Comparison of ENCODE assay signal across 1 cellular context in the genomic region with DNA sequence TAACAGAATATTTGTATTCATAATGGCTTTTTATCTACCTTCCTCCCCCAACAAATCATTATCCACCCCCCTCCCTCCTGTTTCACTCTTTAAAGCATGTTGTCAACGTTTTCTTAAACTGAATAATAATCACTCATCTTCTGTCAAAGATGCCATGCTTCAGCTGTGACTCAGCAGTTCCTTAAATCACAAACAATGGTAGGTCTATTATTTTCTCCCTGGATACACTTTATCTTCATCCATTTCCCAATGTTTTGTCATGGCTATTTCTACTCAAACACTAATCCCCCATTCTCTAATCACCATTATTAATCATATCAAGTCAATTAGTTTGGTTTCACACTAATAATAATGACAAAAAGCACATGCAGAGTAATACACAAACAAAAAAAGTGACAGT.
TF ChIP-seq lines count a peak whose summit lies in the region.

No MANE protein-coding gene starts in this region.

TF ChIP-seq in K562, 482 proteins besides CTCF, POLR2A, EP300 and RAD21:
- TF ChIP-seq MAFF (IDR thresholded peaks at IDR 0.05; ENCODE audit: low read length) (peak; percentile 20; the same call in 1 of the 2 replicates), MCM5 (IDR thresholded peaks at IDR 0.05; ENCODE audit: low read depth) (no peak), SRSF3 (IDR thresholded peaks at IDR 0.05; ENCODE audit: insufficient read depth, low read length) (no peak), MEIS2 (IDR thresholded peaks at IDR 0.05; ENCODE audit: partially characterized antibody) (peak; percentile 71), TSC22D4 (tag; IDR thresholded peaks at IDR 0.05) (no peak), NFE2L1 (tag; IDR thresholded peaks at IDR 0.05; ENCODE audit: borderline replicate concordance, low read depth) (peak; percentile 37; the same call in 1 of the 2 replicates), ZNF316 (IDR thresholded peaks at IDR 0.05) (peak; percentile 38; the same call in 1 of the 2 replicates), ZKSCAN8 (CRISPR knock-in tag; IDR thresholded peaks at IDR 0.05) (no peak), EZH2 (IDR thresholded peaks at IDR 0.05; ENCODE audit: borderline replicate concordance, low read depth, low read length) (no peak), NCOA4 (IDR thresholded peaks at IDR 0.05; ENCODE audit: partially characterized antibody) (no peak), ATF1 (CRISPR knock-in tag; IDR thresholded peaks at IDR 0.05) (no peak), ATF1 (tag; IDR thresholded peaks at IDR 0.05) (no peak), GTF2A2 (tag; IDR thresholded peaks at IDR 0.05) (no peak), MAFG (tag; conservative IDR thresholded peaks at IDR 0.05) (peak; percentile 60), NFE2 (IDR thresholded peaks at IDR 0.05; ENCODE audit: low read depth) (peak; percentile 61), HOXB6 (CRISPR knock-in tag; IDR thresholded peaks at IDR 0.05; ENCODE audit: borderline replicate concordance) (no peak), ZKSCAN3 (CRISPR knock-in tag; IDR thresholded peaks at IDR 0.05) (no peak), ZNF384 (IDR thresholded peaks at IDR 0.05; ENCODE audit: low read depth, low read length) (no peak), ZEB2 (IDR thresholded peaks at IDR 0.05) (no peak)
- TF ChIP-seq, protein P1, sequence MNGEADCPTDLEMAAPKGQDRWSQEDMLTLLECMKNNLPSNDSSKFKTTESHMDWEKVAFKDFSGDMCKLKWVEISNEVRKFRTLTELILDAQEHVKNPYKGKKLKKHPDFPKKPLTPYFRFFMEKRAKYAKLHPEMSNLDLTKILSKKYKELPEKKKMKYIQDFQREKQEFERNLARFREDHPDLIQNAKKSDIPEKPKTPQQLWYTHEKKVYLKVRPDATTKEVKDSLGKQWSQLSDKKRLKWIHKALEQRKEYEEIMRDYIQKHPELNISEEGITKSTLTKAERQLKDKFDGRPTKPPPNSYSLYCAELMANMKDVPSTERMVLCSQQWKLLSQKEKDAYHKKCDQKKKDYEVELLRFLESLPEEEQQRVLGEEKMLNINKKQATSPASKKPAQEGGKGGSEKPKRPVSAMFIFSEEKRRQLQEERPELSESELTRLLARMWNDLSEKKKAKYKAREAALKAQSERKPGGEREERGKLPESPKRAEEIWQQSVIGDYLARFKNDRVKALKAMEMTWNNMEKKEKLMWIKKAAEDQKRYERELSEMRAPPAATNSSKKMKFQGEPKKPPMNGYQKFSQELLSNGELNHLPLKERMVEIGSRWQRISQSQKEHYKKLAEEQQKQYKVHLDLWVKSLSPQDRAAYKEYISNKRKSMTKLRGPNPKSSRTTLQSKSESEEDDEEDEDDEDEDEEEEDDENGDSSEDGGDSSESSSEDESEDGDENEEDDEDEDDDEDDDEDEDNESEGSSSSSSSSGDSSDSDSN (IDR thresholded peaks at IDR 0.05; ENCODE audit: borderline replicate concordance in 1 of 2, low read depth in 2 of 2, low read length in 2 of 2): no peak
- TF ChIP-seq, protein P2, sequence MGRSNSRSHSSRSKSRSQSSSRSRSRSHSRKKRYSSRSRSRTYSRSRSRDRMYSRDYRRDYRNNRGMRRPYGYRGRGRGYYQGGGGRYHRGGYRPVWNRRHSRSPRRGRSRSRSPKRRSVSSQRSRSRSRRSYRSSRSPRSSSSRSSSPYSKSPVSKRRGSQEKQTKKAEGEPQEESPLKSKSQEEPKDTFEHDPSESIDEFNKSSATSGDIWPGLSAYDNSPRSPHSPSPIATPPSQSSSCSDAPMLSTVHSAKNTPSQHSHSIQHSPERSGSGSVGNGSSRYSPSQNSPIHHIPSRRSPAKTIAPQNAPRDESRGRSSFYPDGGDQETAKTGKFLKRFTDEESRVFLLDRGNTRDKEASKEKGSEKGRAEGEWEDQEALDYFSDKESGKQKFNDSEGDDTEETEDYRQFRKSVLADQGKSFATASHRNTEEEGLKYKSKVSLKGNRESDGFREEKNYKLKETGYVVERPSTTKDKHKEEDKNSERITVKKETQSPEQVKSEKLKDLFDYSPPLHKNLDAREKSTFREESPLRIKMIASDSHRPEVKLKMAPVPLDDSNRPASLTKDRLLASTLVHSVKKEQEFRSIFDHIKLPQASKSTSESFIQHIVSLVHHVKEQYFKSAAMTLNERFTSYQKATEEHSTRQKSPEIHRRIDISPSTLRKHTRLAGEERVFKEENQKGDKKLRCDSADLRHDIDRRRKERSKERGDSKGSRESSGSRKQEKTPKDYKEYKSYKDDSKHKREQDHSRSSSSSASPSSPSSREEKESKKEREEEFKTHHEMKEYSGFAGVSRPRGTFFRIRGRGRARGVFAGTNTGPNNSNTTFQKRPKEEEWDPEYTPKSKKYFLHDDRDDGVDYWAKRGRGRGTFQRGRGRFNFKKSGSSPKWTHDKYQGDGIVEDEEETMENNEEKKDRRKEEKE (IDR thresholded peaks at IDR 0.05; ENCODE audit: borderline replicate concordance in 1 of 2, control insufficient read depth in 1 of 2, low read depth in 2 of 2, low read length in 1 of 2): no peak
- TF ChIP-seq, protein P3, sequence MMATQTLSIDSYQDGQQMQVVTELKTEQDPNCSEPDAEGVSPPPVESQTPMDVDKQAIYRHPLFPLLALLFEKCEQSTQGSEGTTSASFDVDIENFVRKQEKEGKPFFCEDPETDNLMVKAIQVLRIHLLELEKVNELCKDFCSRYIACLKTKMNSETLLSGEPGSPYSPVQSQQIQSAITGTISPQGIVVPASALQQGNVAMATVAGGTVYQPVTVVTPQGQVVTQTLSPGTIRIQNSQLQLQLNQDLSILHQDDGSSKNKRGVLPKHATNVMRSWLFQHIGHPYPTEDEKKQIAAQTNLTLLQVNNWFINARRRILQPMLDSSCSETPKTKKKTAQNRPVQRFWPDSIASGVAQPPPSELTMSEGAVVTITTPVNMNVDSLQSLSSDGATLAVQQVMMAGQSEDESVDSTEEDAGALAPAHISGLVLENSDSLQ (IDR thresholded peaks at IDR 0.05): 0 out of 2 replicates have a peak, but pooled peaks have one; percentile 12
- TF ChIP-seq, protein P4, sequence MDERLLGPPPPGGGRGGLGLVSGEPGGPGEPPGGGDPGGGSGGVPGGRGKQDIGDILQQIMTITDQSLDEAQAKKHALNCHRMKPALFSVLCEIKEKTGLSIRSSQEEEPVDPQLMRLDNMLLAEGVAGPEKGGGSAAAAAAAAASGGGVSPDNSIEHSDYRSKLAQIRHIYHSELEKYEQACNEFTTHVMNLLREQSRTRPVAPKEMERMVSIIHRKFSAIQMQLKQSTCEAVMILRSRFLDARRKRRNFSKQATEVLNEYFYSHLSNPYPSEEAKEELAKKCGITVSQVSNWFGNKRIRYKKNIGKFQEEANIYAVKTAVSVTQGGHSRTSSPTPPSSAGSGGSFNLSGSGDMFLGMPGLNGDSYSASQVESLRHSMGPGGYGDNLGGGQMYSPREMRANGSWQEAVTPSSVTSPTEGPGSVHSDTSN (CRISPR knock-in tag; IDR thresholded peaks at IDR 0.05; ENCODE audit: low read depth): no peak
- TF ChIP-seq, protein P4 (tag; conservative IDR thresholded peaks at IDR 0.05; ENCODE audit: low read depth): peak; percentile 43
